ENCODE assay signal across 1 cellular context in the genomic region with DNA sequence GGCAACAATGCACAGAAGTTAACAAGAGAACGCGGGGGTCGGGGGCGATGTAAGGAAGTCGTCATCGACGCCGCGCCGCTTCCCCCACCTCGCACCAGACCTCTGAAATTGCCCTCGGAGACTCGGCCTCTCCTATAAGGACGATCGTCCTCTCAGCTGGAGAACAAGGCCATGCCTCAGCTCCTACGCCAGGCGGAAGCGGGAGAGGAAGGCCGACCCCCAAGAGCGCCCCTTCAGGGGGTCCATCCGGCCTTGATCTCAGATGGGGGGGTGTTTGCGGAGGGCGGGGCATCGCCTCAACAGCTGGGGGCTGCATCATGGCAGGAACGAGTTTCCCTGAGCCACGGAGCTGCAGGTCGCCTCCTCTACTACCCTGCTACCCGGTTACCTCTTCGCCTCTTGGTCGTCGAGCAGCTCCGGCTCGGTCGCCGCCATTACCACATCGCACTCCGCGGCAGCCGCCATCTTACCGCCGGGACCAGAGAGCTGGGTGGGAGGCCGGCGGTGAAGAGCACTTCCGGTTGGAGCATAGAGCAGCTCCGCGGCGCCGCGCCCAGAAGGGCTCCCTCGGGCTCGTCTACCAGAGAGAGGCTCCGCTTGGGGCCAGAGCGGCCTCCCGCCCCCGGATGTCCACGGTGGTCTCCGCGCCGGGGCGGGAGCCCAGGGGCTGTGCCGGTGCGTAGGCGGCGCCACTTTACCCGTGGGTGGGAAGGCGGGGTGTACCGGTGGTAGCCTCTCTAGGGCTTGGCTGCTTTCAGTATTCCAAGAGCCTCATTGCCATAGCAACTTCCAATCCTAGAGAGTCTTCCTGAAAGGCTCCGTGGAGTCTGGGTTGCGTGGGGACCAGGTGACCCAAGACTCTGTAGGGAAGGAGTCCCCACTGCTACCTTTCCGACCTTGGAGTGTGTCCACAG.
TF ChIP-seq lines count a peak whose summit lies in the region.

A gene with protein sequence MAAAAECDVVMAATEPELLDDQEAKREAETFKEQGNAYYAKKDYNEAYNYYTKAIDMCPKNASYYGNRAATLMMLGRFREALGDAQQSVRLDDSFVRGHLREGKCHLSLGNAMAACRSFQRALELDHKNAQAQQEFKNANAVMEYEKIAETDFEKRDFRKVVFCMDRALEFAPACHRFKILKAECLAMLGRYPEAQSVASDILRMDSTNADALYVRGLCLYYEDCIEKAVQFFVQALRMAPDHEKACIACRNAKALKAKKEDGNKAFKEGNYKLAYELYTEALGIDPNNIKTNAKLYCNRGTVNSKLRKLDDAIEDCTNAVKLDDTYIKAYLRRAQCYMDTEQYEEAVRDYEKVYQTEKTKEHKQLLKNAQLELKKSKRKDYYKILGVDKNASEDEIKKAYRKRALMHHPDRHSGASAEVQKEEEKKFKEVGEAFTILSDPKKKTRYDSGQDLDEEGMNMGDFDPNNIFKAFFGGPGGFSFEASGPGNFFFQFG (minus strand): TSS at position 488 of the 914 bp plus-strand sequence. CDS start 23 bp downstream, at position 465.

TF ChIP-seq in HepG2, 621 proteins besides CTCF, POLR2A, EP300 and RAD21 (continued from another document and continues in another):
- TF ChIP-seq, protein P1, sequence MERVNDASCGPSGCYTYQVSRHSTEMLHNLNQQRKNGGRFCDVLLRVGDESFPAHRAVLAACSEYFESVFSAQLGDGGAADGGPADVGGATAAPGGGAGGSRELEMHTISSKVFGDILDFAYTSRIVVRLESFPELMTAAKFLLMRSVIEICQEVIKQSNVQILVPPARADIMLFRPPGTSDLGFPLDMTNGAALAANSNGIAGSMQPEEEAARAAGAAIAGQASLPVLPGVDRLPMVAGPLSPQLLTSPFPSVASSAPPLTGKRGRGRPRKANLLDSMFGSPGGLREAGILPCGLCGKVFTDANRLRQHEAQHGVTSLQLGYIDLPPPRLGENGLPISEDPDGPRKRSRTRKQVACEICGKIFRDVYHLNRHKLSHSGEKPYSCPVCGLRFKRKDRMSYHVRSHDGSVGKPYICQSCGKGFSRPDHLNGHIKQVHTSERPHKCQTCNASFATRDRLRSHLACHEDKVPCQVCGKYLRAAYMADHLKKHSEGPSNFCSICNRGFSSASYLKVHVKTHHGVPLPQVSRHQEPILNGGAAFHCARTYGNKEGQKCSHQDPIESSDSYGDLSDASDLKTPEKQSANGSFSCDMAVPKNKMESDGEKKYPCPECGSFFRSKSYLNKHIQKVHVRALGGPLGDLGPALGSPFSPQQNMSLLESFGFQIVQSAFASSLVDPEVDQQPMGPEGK (CRISPR knock-in tag; IDR thresholded peaks at IDR 0.05), result peak; percentile 92
- no peak for TF ChIP-seq PAF1 (CRISPR knock-in tag; IDR thresholded peaks at IDR 0.05)
- TF ChIP-seq, protein P2, sequence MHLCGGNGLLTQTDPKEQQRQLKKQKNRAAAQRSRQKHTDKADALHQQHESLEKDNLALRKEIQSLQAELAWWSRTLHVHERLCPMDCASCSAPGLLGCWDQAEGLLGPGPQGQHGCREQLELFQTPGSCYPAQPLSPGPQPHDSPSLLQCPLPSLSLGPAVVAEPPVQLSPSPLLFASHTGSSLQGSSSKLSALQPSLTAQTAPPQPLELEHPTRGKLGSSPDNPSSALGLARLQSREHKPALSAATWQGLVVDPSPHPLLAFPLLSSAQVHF (CRISPR knock-in tag; IDR thresholded peaks at IDR 0.05), result no peak
- TF ChIP-seq SSRP1 (CRISPR knock-in tag; IDR thresholded peaks at IDR 0.05), result no peak
- TF ChIP-seq, protein P3, sequence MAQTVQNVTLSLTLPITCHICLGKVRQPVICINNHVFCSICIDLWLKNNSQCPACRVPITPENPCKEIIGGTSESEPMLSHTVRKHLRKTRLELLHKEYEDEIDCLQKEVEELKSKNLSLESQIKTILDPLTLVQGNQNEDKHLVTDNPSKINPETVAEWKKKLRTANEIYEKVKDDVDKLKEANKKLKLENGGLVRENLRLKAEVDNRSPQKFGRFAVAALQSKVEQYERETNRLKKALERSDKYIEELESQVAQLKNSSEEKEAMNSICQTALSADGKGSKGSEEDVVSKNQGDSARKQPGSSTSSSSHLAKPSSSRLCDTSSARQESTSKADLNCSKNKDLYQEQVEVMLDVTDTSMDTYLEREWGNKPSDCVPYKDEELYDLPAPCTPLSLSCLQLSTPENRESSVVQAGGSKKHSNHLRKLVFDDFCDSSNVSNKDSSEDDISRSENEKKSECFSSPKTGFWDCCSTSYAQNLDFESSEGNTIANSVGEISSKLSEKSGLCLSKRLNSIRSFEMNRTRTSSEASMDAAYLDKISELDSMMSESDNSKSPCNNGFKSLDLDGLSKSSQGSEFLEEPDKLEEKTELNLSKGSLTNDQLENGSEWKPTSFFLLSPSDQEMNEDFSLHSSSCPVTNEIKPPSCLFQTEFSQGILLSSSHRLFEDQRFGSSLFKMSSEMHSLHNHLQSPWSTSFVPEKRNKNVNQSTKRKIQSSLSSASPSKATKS (CRISPR knock-in tag; IDR thresholded peaks at IDR 0.05), result peak; percentile 90; the same call in 1 of the 2 replicates
- 0 out of 2 replicates have a peak, but pooled peaks have one; percentile 66 for TF ChIP-seq CAMTA2 (CRISPR knock-in tag; IDR thresholded peaks at IDR 0.05; ENCODE audit: borderline replicate concordance)
- TF ChIP-seq ZNF619 (CRISPR knock-in tag; IDR thresholded peaks at IDR 0.05), result peak; percentile 60; the same call in 1 of the 2 replicates
- peak; percentile 83 for TF ChIP-seq ZNF777 (CRISPR knock-in tag; IDR thresholded peaks at IDR 0.05)
- TF ChIP-seq, protein P4, sequence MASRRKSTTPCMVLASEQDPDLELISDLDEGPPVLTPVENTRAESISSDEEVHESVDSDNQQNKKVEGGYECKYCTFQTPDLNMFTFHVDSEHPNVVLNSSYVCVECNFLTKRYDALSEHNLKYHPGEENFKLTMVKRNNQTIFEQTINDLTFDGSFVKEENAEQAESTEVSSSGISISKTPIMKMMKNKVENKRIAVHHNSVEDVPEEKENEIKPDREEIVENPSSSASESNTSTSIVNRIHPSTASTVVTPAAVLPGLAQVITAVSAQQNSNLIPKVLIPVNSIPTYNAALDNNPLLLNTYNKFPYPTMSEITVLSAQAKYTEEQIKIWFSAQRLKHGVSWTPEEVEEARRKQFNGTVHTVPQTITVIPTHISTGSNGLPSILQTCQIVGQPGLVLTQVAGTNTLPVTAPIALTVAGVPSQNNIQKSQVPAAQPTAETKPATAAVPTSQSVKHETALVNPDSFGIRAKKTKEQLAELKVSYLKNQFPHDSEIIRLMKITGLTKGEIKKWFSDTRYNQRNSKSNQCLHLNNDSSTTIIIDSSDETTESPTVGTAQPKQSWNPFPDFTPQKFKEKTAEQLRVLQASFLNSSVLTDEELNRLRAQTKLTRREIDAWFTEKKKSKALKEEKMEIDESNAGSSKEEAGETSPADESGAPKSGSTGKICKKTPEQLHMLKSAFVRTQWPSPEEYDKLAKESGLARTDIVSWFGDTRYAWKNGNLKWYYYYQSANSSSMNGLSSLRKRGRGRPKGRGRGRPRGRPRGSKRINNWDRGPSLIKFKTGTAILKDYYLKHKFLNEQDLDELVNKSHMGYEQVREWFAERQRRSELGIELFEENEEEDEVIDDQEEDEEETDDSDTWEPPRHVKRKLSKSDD (CRISPR knock-in tag; IDR thresholded peaks at IDR 0.05; ENCODE audit: low read depth), result peak; percentile 97
- no peak for TF ChIP-seq PLRG1 (conservative IDR thresholded peaks at IDR 0.05)
- peak; percentile 85 for TF ChIP-seq SALL1 (CRISPR knock-in tag; IDR thresholded peaks at IDR 0.05)
- TF ChIP-seq, protein P5, sequence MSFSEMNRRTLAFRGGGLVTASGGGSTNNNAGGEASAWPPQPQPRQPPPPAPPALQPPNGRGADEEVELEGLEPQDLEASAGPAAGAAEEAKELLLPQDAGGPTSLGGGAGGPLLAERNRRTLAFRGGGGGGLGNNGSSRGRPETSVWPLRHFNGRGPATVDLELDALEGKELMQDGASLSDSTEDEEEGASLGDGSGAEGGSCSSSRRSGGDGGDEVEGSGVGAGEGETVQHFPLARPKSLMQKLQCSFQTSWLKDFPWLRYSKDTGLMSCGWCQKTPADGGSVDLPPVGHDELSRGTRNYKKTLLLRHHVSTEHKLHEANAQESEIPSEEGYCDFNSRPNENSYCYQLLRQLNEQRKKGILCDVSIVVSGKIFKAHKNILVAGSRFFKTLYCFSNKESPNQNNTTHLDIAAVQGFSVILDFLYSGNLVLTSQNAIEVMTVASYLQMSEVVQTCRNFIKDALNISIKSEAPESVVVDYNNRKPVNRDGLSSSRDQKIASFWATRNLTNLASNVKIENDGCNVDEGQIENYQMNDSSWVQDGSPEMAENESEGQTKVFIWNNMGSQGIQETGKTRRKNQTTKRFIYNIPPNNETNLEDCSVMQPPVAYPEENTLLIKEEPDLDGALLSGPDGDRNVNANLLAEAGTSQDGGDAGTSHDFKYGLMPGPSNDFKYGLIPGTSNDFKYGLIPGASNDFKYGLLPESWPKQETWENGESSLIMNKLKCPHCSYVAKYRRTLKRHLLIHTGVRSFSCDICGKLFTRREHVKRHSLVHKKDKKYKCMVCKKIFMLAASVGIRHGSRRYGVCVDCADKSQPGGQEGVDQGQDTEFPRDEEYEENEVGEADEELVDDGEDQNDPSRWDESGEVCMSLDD (CRISPR knock-in tag; IDR thresholded peaks at IDR 0.05; ENCODE audit: borderline replicate concordance), result peak; percentile 73; the same call in 1 of the 2 replicates
- no peak for TF ChIP-seq STAG1 (CRISPR knock-in tag; IDR thresholded peaks at IDR 0.05)
- TF ChIP-seq ZNF326 (CRISPR knock-in tag; IDR thresholded peaks at IDR 0.05; ENCODE audit: borderline replicate concordance), result no peak; the same call in 1 of the 2 replicates
- peak; percentile 77 for TF ChIP-seq HOXA5 (CRISPR knock-in tag; IDR thresholded peaks at IDR 0.05)
- peak; percentile 72; the same call in 1 of the 2 replicates for TF ChIP-seq ZNF331 (CRISPR knock-in tag; IDR thresholded peaks at IDR 0.05)
- TF ChIP-seq KLF13 (CRISPR knock-in tag; IDR thresholded peaks at IDR 0.05), result peak; percentile 24; the same call in 1 of the 2 replicates
- TF ChIP-seq GLI4 (CRISPR knock-in tag; IDR thresholded peaks at IDR 0.05; ENCODE audit: borderline replicate concordance), result no peak
- TF ChIP-seq GATAD2A (CRISPR knock-in tag; IDR thresholded peaks at IDR 0.05), result peak; percentile 91; the same call in 1 of the 2 replicates
- peak; percentile 65; the same call in 1 of the 2 replicates for TF ChIP-seq ZNF598 (CRISPR knock-in tag; IDR thresholded peaks at IDR 0.05; ENCODE audit: borderline replicate concordance)
- TF ChIP-seq, protein P6, sequence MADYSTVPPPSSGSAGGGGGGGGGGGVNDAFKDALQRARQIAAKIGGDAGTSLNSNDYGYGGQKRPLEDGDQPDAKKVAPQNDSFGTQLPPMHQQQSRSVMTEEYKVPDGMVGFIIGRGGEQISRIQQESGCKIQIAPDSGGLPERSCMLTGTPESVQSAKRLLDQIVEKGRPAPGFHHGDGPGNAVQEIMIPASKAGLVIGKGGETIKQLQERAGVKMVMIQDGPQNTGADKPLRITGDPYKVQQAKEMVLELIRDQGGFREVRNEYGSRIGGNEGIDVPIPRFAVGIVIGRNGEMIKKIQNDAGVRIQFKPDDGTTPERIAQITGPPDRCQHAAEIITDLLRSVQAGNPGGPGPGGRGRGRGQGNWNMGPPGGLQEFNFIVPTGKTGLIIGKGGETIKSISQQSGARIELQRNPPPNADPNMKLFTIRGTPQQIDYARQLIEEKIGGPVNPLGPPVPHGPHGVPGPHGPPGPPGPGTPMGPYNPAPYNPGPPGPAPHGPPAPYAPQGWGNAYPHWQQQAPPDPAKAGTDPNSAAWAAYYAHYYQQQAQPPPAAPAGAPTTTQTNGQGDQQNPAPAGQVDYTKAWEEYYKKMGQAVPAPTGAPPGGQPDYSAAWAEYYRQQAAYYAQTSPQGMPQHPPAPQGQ (CRISPR knock-in tag; IDR thresholded peaks at IDR 0.05; ENCODE audit: borderline replicate concordance), result no peak
- TF ChIP-seq WIZ (CRISPR knock-in tag; IDR thresholded peaks at IDR 0.05), result no peak; the same call in 1 of the 2 replicates
- TF ChIP-seq, protein P7, sequence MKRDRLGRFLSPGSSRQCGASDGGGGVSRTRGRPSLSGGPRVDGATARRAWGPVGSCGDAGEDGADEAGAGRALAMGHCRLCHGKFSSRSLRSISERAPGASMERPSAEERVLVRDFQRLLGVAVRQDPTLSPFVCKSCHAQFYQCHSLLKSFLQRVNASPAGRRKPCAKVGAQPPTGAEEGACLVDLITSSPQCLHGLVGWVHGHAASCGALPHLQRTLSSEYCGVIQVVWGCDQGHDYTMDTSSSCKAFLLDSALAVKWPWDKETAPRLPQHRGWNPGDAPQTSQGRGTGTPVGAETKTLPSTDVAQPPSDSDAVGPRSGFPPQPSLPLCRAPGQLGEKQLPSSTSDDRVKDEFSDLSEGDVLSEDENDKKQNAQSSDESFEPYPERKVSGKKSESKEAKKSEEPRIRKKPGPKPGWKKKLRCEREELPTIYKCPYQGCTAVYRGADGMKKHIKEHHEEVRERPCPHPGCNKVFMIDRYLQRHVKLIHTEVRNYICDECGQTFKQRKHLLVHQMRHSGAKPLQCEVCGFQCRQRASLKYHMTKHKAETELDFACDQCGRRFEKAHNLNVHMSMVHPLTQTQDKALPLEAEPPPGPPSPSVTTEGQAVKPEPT (CRISPR knock-in tag; IDR thresholded peaks at IDR 0.05; ENCODE audit: low read depth), result 0 out of 2 replicates have a peak, but pooled peaks have one; percentile 51
- no peak for TF ChIP-seq CEBPB (IDR thresholded peaks at IDR 0.05; ENCODE audit: borderline replicate concordance, low read depth, low read length)
- TF ChIP-seq, protein P8, sequence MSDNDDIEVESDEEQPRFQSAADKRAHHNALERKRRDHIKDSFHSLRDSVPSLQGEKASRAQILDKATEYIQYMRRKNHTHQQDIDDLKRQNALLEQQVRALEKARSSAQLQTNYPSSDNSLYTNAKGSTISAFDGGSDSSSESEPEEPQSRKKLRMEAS (IDR thresholded peaks at IDR 0.05), result peak; percentile 82
- TF ChIP-seq BCL6 (CRISPR knock-in tag; IDR thresholded peaks at IDR 0.05), result peak; percentile 79
- peak; percentile 92 for TF ChIP-seq ZMAT3 (CRISPR knock-in tag; conservative IDR thresholded peaks at IDR 0.05)
- TF ChIP-seq ZNF383 (CRISPR knock-in tag; IDR thresholded peaks at IDR 0.05; ENCODE audit: borderline replicate concordance), result peak; percentile 91; the same call in 1 of the 2 replicates
- peak; percentile 78 for TF ChIP-seq ZBTB7A (CRISPR knock-in tag; IDR thresholded peaks at IDR 0.05)
- TF ChIP-seq, protein P9, sequence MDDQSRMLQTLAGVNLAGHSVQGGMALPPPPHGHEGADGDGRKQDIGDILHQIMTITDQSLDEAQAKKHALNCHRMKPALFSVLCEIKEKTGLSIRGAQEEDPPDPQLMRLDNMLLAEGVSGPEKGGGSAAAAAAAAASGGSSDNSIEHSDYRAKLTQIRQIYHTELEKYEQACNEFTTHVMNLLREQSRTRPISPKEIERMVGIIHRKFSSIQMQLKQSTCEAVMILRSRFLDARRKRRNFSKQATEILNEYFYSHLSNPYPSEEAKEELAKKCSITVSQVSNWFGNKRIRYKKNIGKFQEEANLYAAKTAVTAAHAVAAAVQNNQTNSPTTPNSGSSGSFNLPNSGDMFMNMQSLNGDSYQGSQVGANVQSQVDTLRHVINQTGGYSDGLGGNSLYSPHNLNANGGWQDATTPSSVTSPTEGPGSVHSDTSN (CRISPR knock-in tag; IDR thresholded peaks at IDR 0.05; ENCODE audit: borderline replicate concordance), result no peak
- peak; percentile 97 for TF ChIP-seq PHF8 (CRISPR knock-in tag; IDR thresholded peaks at IDR 0.05)
- TF ChIP-seq, protein P10, sequence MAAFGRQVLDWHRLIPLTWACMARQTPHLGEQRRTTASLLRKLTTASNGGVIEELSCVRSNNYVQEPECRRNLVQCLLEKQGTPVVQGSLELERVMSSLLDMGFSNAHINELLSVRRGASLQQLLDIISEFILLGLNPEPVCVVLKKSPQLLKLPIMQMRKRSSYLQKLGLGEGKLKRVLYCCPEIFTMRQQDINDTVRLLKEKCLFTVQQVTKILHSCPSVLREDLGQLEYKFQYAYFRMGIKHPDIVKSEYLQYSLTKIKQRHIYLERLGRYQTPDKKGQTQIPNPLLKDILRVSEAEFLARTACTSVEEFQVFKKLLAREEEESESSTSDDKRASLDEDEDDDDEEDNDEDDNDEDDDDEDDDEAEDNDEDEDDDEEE (CRISPR knock-in tag; IDR thresholded peaks at IDR 0.05), result peak; percentile 86; the same call in 1 of the 2 replicates
- TF ChIP-seq NAIF1 (CRISPR knock-in tag; IDR thresholded peaks at IDR 0.05; ENCODE audit: borderline replicate concordance), result peak; percentile 92; the same call in 1 of the 2 replicates
